In genomic region chr17:17724991-17725852, GRCh38 we compare ENCODE assay signal across 1 cellular context.
TF ChIP-seq lines count a peak whose summit lies in the region.

No MANE protein-coding gene starts in this region.

TF ChIP-seq in A549, 52 proteins besides CTCF, POLR2A, EP300 and RAD21 (continued from another document):
- TF ChIP-seq ELK1 (IDR thresholded peaks at IDR 0.05; ENCODE audit: low read depth, low read length) (no peak), ZNF302 (CRISPR knock-in tag; IDR thresholded peaks at IDR 0.05) (no peak), FOSB (CRISPR knock-in tag; IDR thresholded peaks at IDR 0.05) (no peak), KDM5A (IDR thresholded peaks at IDR 0.05) (no peak), NR3C1 (IDR thresholded peaks at IDR 0.05) (no peak), USF2 (IDR thresholded peaks at IDR 0.05) (no peak), KDM1A (IDR thresholded peaks at IDR 0.05; ENCODE audit: low read depth) (no peak)
